ENCODE assay signal across 35 cellular contexts in genomic region chr10:112132429-112132828, GRCh38.
"Had no signal": no experiment of that assay in that cellular context is flagged by ENCODE, and none has a peak within 500 bp of the region (broad histone marks: within the 10 kb centered on the region; RNA-seq: fewer than 3 reads in every experiment).

No MANE protein-coding gene starts in this region.

- H3K4me3 ChIP-seq: adrenal gland, body of pancreas, esophagus squamous epithelium had no signal

- H3K4me1 ChIP-seq: adrenal gland, body of pancreas, esophagus squamous epithelium had no signal

- H3K9me3 ChIP-seq: adrenal gland, body of pancreas, esophagus squamous epithelium had no signal

- ATAC-seq: activated CD4-positive, CD25-positive, alpha-beta regulatory T cell treated with anti-CD3 and anti-CD28 coated beads, Interleukin-2, amount 50 U/mL, for 24 hours; activated CD8-positive, alpha-beta T cell treated with anti-CD3 and anti-CD28 coated beads for 36 hours; activated naive CD8-positive, alpha-beta T cell treated with anti-CD3 and anti-CD28 coated beads, Interleukin-2, amount 50 U/mL, for 24 hours; body of pancreas; effector memory CD8-positive, alpha-beta T cell; T-helper 17 cell had no signal

- FAIRE-seq: colon, endometrium, endothelial cell of umbilical vein had no signal

- H3K4me1 Mint-ChIP-seq: activated B cell treated with CpG ODN at 0.5 μM for 24 hours; activated naive CD4-positive, alpha-beta T cell treated with anti-CD3 and anti-CD28 coated beads, Interleukin-2, amount 50 U/mL, for 24 hours; activated naive CD8-positive, alpha-beta T cell treated with anti-CD3 and anti-CD28 coated beads for 36 hours; activated naive CD8-positive, alpha-beta T cell treated with anti-CD3 and anti-CD28 coated beads, Interleukin-2, amount 50 U/mL, for 24 hours had no signal

- H3K27ac ChIP-seq: adrenal gland, body of pancreas, epithelial cell of prostate, esophagus squamous epithelium, WERI-Rb-1 had no signal

- DNase-seq: activated B cell treated with CpG ODN at 0.5 μM for 24 hours; activated CD4-positive, alpha-beta T cell treated with anti-CD3 and anti-CD28 coated beads for 48 hours; activated CD4-positive, alpha-beta T cell treated with anti-CD3 and anti-CD28 coated beads, Interleukin-2, amount 50 U/mL, for 1 hour; activated CD4-positive, alpha-beta T cell treated with anti-CD3 and anti-CD28 coated beads, Interleukin-2, amount 50 U/mL, for 48 hours; activated CD8-positive, alpha-beta memory T cell treated with anti-CD3 and anti-CD28 coated beads for 24 hours; activated CD8-positive, alpha-beta T cell treated with anti-CD3 and anti-CD28 coated beads for 36 hours; activated effector memory CD4-positive, alpha-beta T cell treated with anti-CD3 and anti-CD28 coated beads, Interleukin-2, amount 50 U/mL, for 16 hours; activated naive CD4-positive, alpha-beta T cell treated with anti-CD3 and anti-CD28 coated beads for 36 hours; activated naive CD8-positive, alpha-beta T cell treated with anti-CD3 and anti-CD28 coated beads for 36 hours; activated naive CD8-positive, alpha-beta T cell treated with anti-CD3 and anti-CD28 coated beads, Interleukin-2, amount 50 U/mL, for 24 hours; activated T-cell treated with anti-CD3 and anti-CD28 coated beads, Interleukin-2, amount 50 U/mL, for 48 hours; adrenal gland; amygdala; aorta; body of pancreas; caudate nucleus; cortex of kidney; dermis blood vessel endothelial cell; effector CD4-positive, alpha-beta T cell; effector memory CD8-positive, alpha-beta T cell; esophagus squamous epithelium; foreskin melanocyte; T-helper 1 cell; T-helper 17 cell; T1000; WERI-Rb-1 had no signal

- H3K27me3 ChIP-seq: adrenal gland, body of pancreas, esophagus squamous epithelium had no signal

- H3K36me3 Mint-ChIP-seq: activated naive CD4-positive, alpha-beta T cell treated with anti-CD3 and anti-CD28 coated beads, Interleukin-2, amount 50 U/mL, for 24 hours; activated naive CD8-positive, alpha-beta T cell treated with anti-CD3 and anti-CD28 coated beads for 36 hours had no signal

- H3K4me3 Mint-ChIP-seq: activated B cell treated with CpG ODN at 0.5 μM for 24 hours; activated CD8-positive, alpha-beta T cell treated with anti-CD3 and anti-CD28 coated beads for 36 hours; activated naive CD4-positive, alpha-beta T cell treated with anti-CD3 and anti-CD28 coated beads for 36 hours; activated naive CD4-positive, alpha-beta T cell treated with anti-CD3 and anti-CD28 coated beads, Interleukin-2, amount 50 U/mL, for 24 hours; activated naive CD8-positive, alpha-beta T cell treated with anti-CD3 and anti-CD28 coated beads for 36 hours; activated naive CD8-positive, alpha-beta T cell treated with anti-CD3 and anti-CD28 coated beads, Interleukin-2, amount 50 U/mL, for 24 hours; activated T-helper 1 cell treated with anti-CD3 and anti-CD28 coated beads, Interleukin-12 subunit alpha, Interleukin-12 subunit beta, Interleukin-2, Interleukin-4 antibody, amounts not matched to agents 30 ng/mL and 10 ng/mL and 1 ng/mL, durations not matched to agents 14 hours and 24 hours and 36 hours; effector memory CD8-positive, alpha-beta T cell; T-helper 17 cell; T-helper 2 cell treated with Interferon-gamma antibody and Interleukin-4, amounts not matched to agents 5 μg/mL and 100 μg/mL, for 36 hours had no signal

- H3K27ac Mint-ChIP-seq: activated B cell treated with CpG ODN at 0.5 μM for 24 hours; activated CD8-positive, alpha-beta T cell treated with anti-CD3 and anti-CD28 coated beads for 36 hours; activated naive CD4-positive, alpha-beta T cell treated with anti-CD3 and anti-CD28 coated beads for 36 hours; activated naive CD4-positive, alpha-beta T cell treated with anti-CD3 and anti-CD28 coated beads, Interleukin-2, amount 50 U/mL, for 24 hours; activated naive CD8-positive, alpha-beta T cell treated with anti-CD3 and anti-CD28 coated beads for 36 hours; activated naive CD8-positive, alpha-beta T cell treated with anti-CD3 and anti-CD28 coated beads, Interleukin-2, amount 50 U/mL, for 24 hours; activated T-helper 1 cell treated with anti-CD3 and anti-CD28 coated beads, Interleukin-12 subunit alpha, Interleukin-12 subunit beta, Interleukin-2, Interleukin-4 antibody, amounts not matched to agents 30 ng/mL and 10 ng/mL and 1 ng/mL, durations not matched to agents 14 hours and 24 hours and 36 hours; activated T-helper 2 cell treated with anti-CD3 and anti-CD28 coated beads, Interferon-gamma antibody, Interleukin-2, Interleukin-4, amounts not matched to agents 10 μg/mL and 5 μg/mL and 100 μg/mL, durations not matched to agents 14 hours and 24 hours and 36 hours; effector memory CD8-positive, alpha-beta T cell; T-helper 17 cell; T-helper 2 cell treated with Interferon-gamma antibody and Interleukin-4, amounts not matched to agents 5 μg/mL and 100 μg/mL, for 36 hours had no signal

- H3K36me3 ChIP-seq: adrenal gland, esophagus squamous epithelium, WERI-Rb-1 had no signal

- H3K9me3 Mint-ChIP-seq: activated B cell treated with CpG ODN at 0.5 μM for 24 hours; activated CD8-positive, alpha-beta T cell treated with anti-CD3 and anti-CD28 coated beads for 36 hours; activated naive CD4-positive, alpha-beta T cell treated with anti-CD3 and anti-CD28 coated beads for 36 hours; activated naive CD4-positive, alpha-beta T cell treated with anti-CD3 and anti-CD28 coated beads, Interleukin-2, amount 50 U/mL, for 24 hours; activated naive CD8-positive, alpha-beta T cell treated with anti-CD3 and anti-CD28 coated beads for 36 hours; activated naive CD8-positive, alpha-beta T cell treated with anti-CD3 and anti-CD28 coated beads, Interleukin-2, amount 50 U/mL, for 24 hours; activated T-helper 1 cell treated with anti-CD3 and anti-CD28 coated beads, Interleukin-12 subunit alpha, Interleukin-12 subunit beta, Interleukin-2, Interleukin-4 antibody, amounts not matched to agents 30 ng/mL and 10 ng/mL and 1 ng/mL, durations not matched to agents 14 hours and 24 hours and 36 hours; activated T-helper 2 cell treated with anti-CD3 and anti-CD28 coated beads, Interferon-gamma antibody, Interleukin-2, Interleukin-4, amounts not matched to agents 10 μg/mL and 5 μg/mL and 100 μg/mL, durations not matched to agents 14 hours and 24 hours and 36 hours; effector memory CD8-positive, alpha-beta T cell; T-helper 2 cell treated with Interferon-gamma antibody and Interleukin-4, amounts not matched to agents 5 μg/mL and 100 μg/mL, for 36 hours had no signal

- H3K27me3 Mint-ChIP-seq: activated B cell treated with CpG ODN at 0.5 μM for 24 hours; activated naive CD4-positive, alpha-beta T cell treated with anti-CD3 and anti-CD28 coated beads, Interleukin-2, amount 50 U/mL, for 24 hours; activated naive CD8-positive, alpha-beta T cell treated with anti-CD3 and anti-CD28 coated beads for 36 hours; activated naive CD8-positive, alpha-beta T cell treated with anti-CD3 and anti-CD28 coated beads, Interleukin-2, amount 50 U/mL, for 24 hours had no signal
